ENCODE assay signal across 1 cellular context in the genomic region with DNA sequence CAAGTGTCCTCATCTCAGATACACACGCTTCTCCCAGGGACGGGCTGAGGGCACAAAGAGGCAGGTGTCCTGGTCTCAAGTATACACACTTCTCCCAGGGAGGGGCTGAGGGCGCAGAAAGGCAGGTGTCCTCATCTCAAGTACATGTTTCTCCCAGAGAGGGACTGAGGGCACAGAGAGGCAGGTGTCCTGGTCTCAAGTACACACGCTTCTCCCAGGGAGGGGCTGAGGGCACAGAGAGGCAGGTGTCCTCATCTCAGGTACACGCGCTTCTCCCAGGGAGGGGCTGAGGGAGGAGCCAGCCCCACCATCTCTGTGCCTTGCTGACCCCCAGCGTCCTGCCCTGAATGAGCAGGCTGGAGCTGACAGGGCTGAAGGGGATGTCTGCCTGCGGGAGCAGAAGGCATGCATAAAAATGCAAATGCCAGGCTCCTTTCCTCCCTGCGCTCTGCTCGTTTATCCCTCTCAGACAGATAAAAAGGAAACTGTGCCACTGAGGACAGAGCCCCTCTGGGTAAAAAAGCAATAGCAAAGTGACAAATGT.
TF ChIP-seq lines count a peak whose summit lies in the region.

No MANE protein-coding gene starts in this region.

TF ChIP-seq in H1, 55 proteins besides CTCF, POLR2A, EP300 and RAD21:
- TF ChIP-seq CBX8 (IDR thresholded peaks at IDR 0.05; ENCODE audit: borderline replicate concordance, low read depth, low read length), result no peak
- TF ChIP-seq KDM1A (IDR thresholded peaks at IDR 0.05; ENCODE audit: borderline replicate concordance, low read length), result peak; percentile 97
